34 cellular contexts compared by ENCODE assay signal in genomic region chr3:55525436-55525835, GRCh38. TPM values are rescaled to one million over a fixed set of nuclear protein-coding genes. Genes with fewer than 3 reads are reported as not detected.
"Had no signal": no experiment of that assay in that cellular context is flagged by ENCODE, and none has a peak within 500 bp of the region (broad histone marks: within the 10 kb centered on the region; RNA-seq: fewer than 3 reads in every experiment).

No MANE protein-coding gene starts in this region.

- H3K4me1 ChIP-seq: ascending aorta had no signal

- H3K4me1 Mint-ChIP-seq: activated naive CD4-positive, alpha-beta T cell treated with anti-CD3 and anti-CD28 coated beads, Interleukin-2, amount 50 U/mL, for 24 hours; activated naive CD8-positive, alpha-beta T cell treated with anti-CD3 and anti-CD28 coated beads, Interleukin-2, amount 10 ng/mL, durations not matched to agents 7 days and 5 days had no signal

- H3K27ac ChIP-seq: ascending aorta, cardiac muscle cell had no signal

- H3K36me3 ChIP-seq: ascending aorta, cardiac muscle cell, MG63 had no signal

- H3K27me3 Mint-ChIP-seq: activated CD4-positive, alpha-beta T cell treated with anti-CD3 and anti-CD28 coated beads for 36 hours; activated CD4-positive, alpha-beta T cell treated with anti-CD3 and anti-CD28 coated beads, Interleukin-2, amount 10 ng/mL, durations not matched to agents 7 days and 5 days; activated naive CD4-positive, alpha-beta T cell treated with anti-CD3 and anti-CD28 coated beads, Interleukin-2, amount 50 U/mL, for 24 hours had no signal

- H3K9me3 ChIP-seq: ascending aorta, MG63 had no signal

- ATAC-seq: activated CD4-positive, alpha-beta T cell treated with anti-CD3 and anti-CD28 coated beads for 36 hours; activated CD4-positive, CD25-positive, alpha-beta regulatory T cell treated with anti-CD3 and anti-CD28 coated beads, Interleukin-2, amount 50 U/mL, for 24 hours; activated CD8-positive, alpha-beta T cell treated with anti-CD3 and anti-CD28 coated beads, Interleukin-2, amount 10 ng/mL, durations not matched to agents 7 days and 5 days; Right ventricle myocardium inferior; WTC11 had no signal

- H3K4me3 Mint-ChIP-seq: activated CD4-positive, alpha-beta T cell treated with anti-CD3 and anti-CD28 coated beads for 36 hours; activated CD4-positive, alpha-beta T cell treated with anti-CD3 and anti-CD28 coated beads, Interleukin-2, amount 10 ng/mL, durations not matched to agents 7 days and 5 days; activated CD8-positive, alpha-beta T cell treated with anti-CD3 and anti-CD28 coated beads, Interleukin-2, amount 10 ng/mL, durations not matched to agents 7 days and 5 days; activated naive CD4-positive, alpha-beta T cell treated with anti-CD3 and anti-CD28 coated beads, Interleukin-2, amount 50 U/mL, for 24 hours; activated naive CD8-positive, alpha-beta T cell treated with anti-CD3 and anti-CD28 coated beads, Interleukin-2, amount 10 ng/mL, durations not matched to agents 7 days and 5 days; WTC11 had no signal

- DNase-seq: activated CD4-positive, alpha-beta T cell treated with anti-CD3 and anti-CD28 coated beads for 36 hours; activated CD4-positive, alpha-beta T cell treated with anti-CD3 and anti-CD28 coated beads, Interleukin-2, amount 10 ng/mL, durations not matched to agents 7 days and 5 days; activated CD4-positive, alpha-beta T cell treated with anti-CD3 and anti-CD28 coated beads, Interleukin-2, amount 50 U/mL, for 48 hours; activated CD8-positive, alpha-beta memory T cell treated with anti-CD3 and anti-CD28 coated beads, Interleukin-2, amount 50 U/mL, for 4 hours; activated CD8-positive, alpha-beta T cell treated with anti-CD3 and anti-CD28 coated beads, Interleukin-2, amount 10 ng/mL, durations not matched to agents 7 days and 5 days; activated effector memory CD4-positive, alpha-beta T cell treated with Interleukin-2 at 50 U/mL for 16 hours; activated naive CD8-positive, alpha-beta T cell treated with anti-CD3 and anti-CD28 coated beads, Interleukin-2, amount 10 ng/mL, durations not matched to agents 7 days and 5 days; activated T-cell treated with anti-CD3 and anti-CD28 coated beads, Interleukin-2, amount 50 U/mL, for 48 hours; amygdala; Kasumi-1; KG1; MV-4-11; NCI-H1092; NCI-H1436 treated with DMSO at 0.1 percent for 48 hours; NCI-H1694 treated with DMSO at 0.1 percent for 48 hours; NCI-H2029; NCI-H2107; NCI-H2171; NCI-H510A; NCI-H526; NCI-H748 treated with DMSO at 0.1 percent for 48 hours; NK-92 treated with Interleukin-12 subunit alpha and Interleukin-12 subunit beta, amount 100 ng/mL, for 24 hours; SIG-M5; T1000 had no signal

- H3K27ac Mint-ChIP-seq: activated CD4-positive, alpha-beta T cell treated with anti-CD3 and anti-CD28 coated beads for 36 hours; activated CD4-positive, alpha-beta T cell treated with anti-CD3 and anti-CD28 coated beads, Interleukin-2, amount 10 ng/mL, durations not matched to agents 7 days and 5 days; activated CD8-positive, alpha-beta T cell treated with anti-CD3 and anti-CD28 coated beads, Interleukin-2, amount 10 ng/mL, durations not matched to agents 7 days and 5 days; activated naive CD4-positive, alpha-beta T cell treated with anti-CD3 and anti-CD28 coated beads, Interleukin-2, amount 50 U/mL, for 24 hours; activated naive CD8-positive, alpha-beta T cell treated with anti-CD3 and anti-CD28 coated beads, Interleukin-2, amount 10 ng/mL, durations not matched to agents 7 days and 5 days; WTC11 had no signal

- H3K9me3 Mint-ChIP-seq: activated CD4-positive, alpha-beta T cell treated with anti-CD3 and anti-CD28 coated beads, Interleukin-2, amount 10 ng/mL, durations not matched to agents 7 days and 5 days; activated naive CD4-positive, alpha-beta T cell treated with anti-CD3 and anti-CD28 coated beads, Interleukin-2, amount 50 U/mL, for 24 hours; activated naive CD8-positive, alpha-beta T cell treated with anti-CD3 and anti-CD28 coated beads, Interleukin-2, amount 10 ng/mL, durations not matched to agents 7 days and 5 days; WTC11 had no signal

- H3K27me3 ChIP-seq: ascending aorta, cardiac muscle cell, MG63 had no signal

- H3K36me3 Mint-ChIP-seq: activated naive CD4-positive, alpha-beta T cell treated with anti-CD3 and anti-CD28 coated beads, Interleukin-2, amount 50 U/mL, for 24 hours; activated naive CD8-positive, alpha-beta T cell treated with anti-CD3 and anti-CD28 coated beads, Interleukin-2, amount 10 ng/mL, durations not matched to agents 7 days and 5 days; WTC11 had no signal

- H3K4me3 ChIP-seq: ascending aorta, cardiac muscle cell, MG63 had no signal

- FAIRE-seq: TTC549 had no signal

RNA-seq across cellular contexts. Expression of gene WNT5A, which starts 38.3 kb away (rescaled TPM):
- total RNA-seq: activated CD4-positive, alpha-beta T cell treated with anti-CD3 and anti-CD28 coated beads for 36 hours; activated CD4-positive, alpha-beta T cell treated with anti-CD3 and anti-CD28 coated beads, Interleukin-2, amount 10 ng/mL, durations not matched to agents 7 days and 5 days; activated CD8-positive, alpha-beta T cell treated with anti-CD3 and anti-CD28 coated beads, Interleukin-2, amount 10 ng/mL, durations not matched to agents 7 days and 5 days; activated naive CD8-positive, alpha-beta T cell treated with anti-CD3 and anti-CD28 coated beads, Interleukin-2, amount 10 ng/mL, durations not matched to agents 7 days and 5 days; T-helper 1 cell treated with Interleukin-12 subunit alpha and Interleukin-12 subunit beta and Interleukin-4 antibody, amounts not matched to agents 30 ng/mL and 1 ng/mL, for 36 hours; T-helper 2 cell treated with Interferon-gamma antibody and Interleukin-4, amounts not matched to agents 100 ng/mL and 5 ng/mL, for 36 hours had no signal
